Comparison of ENCODE assay signal across 9 cellular contexts in genomic region chr6:27138837-27139752, GRCh38.
DNase-seq lines count a peak whose midpoint lies in the region; ATAC-seq, FAIRE-seq and TF ChIP-seq lines count a peak whose summit lies in the region.
"Had no signal": no experiment of that assay in that cellular context is flagged by ENCODE, and none has a peak within 500 bp of the region (broad histone marks: within the 10 kb centered on the region; RNA-seq: fewer than 3 reads in every experiment).

No MANE protein-coding gene starts in this region.

- TF ChIP-seq CTCF in fibroblast of pulmonary artery (IDR thresholded peaks at IDR 0.05; ENCODE audit: low read length, missing control alignments) (no peak), neural progenitor cell (IDR thresholded peaks at IDR 0.05) (no peak)

- DNase-seq in GM12892 (ENCODE audit: insufficient read length): no peak
- peak; percentile 94 for DNase-seq in NCI-H2227 (lab: John Stamatoyannopoulos, UW; ENCODE audit: unreplicated experiment)
- DNase-seq in activated T-cell treated with anti-CD3 and anti-CD28 coated beads, Interleukin-2, amount 50 U/mL, for 1 hour: peak; percentile 75
- DNase-seq in fibroblast of pulmonary artery (ENCODE audit: low read depth): peak; percentile 53
- DNase-seq in neural progenitor cell (ENCODE audit: low spot score): peak; percentile 84
- no peak for DNase-seq in urothelium cell line (ENCODE audit: low spot score)

- no peaks in the 10 kb centered on the region for H3K9me3 ChIP-seq in neural progenitor cell (ENCODE audit: low read depth)

- peaks cover 12% of the 10 kb centered on the region for H4K20me1 ChIP-seq in neural progenitor cell (ENCODE audit: low read depth)

- peaks cover 4% of the 10 kb centered on the region for H3K27me3 Mint-ChIP-seq in neural progenitor cell (ENCODE audit: insufficient read depth, low read depth)

- 6% methylated on average over 36 of the region's 36 CpGs for WGBS in urinary bladder

- H3K4me1 ChIP-seq in neural progenitor cell (peaks cover 40% of the 10 kb centered on the region), urinary bladder (ENCODE audit: insufficient read depth) (no peaks in the 10 kb centered on the region)

- H3K27ac ChIP-seq in neural progenitor cell (peak overlapping the region; percentile 63), urinary bladder (ENCODE audit: low read depth) (peak overlapping the region; percentile 62)

- H3K27ac Mint-ChIP-seq in neural progenitor cell: peak overlapping the region; percentile 99

- H3K4me3 ChIP-seq in fibroblast of pulmonary artery (replicated peaks; ENCODE audit: low read depth, low read length): peak overlapping the region; percentile 66
- peak overlapping the region; percentile 62 for H3K4me3 ChIP-seq in neural progenitor cell
- H3K4me3 ChIP-seq in urinary bladder (ENCODE audit: low read depth, low read length): peak overlapping the region; percentile 35

- ATAC-seq in HG02623 (IDR thresholded peaks at IDR 0.05; ENCODE audit: unreplicated experiment): peak; percentile 62

- H3K79me2 ChIP-seq in neural progenitor cell (ENCODE audit: low read depth): peaks cover 26% of the 10 kb centered on the region

- peak overlapping the region; percentile 81 for H3K4me2 ChIP-seq in neural progenitor cell

- H3K27me3 ChIP-seq in neural progenitor cell: no peaks in the 10 kb centered on the region

- H3K36me3 ChIP-seq in neural progenitor cell (no peaks in the 10 kb centered on the region), urinary bladder (ENCODE audit: insufficient read depth) (no peaks in the 10 kb centered on the region)

- peaks cover 60% of the 10 kb centered on the region for H3F3A ChIP-seq in neural progenitor cell (ENCODE audit: low read depth)

- H3K9me3 Mint-ChIP-seq in neural progenitor cell: no peaks in the 10 kb centered on the region

- H3K36me3 Mint-ChIP-seq in neural progenitor cell: peaks cover 3% of the 10 kb centered on the region

- TF ChIP-seq POLR2A in GM12892 (IDR thresholded peaks at IDR 0.05; ENCODE audit: low read depth, low read length): peak; percentile 96

- H3K4me3 Mint-ChIP-seq in neural progenitor cell: peak overlapping the region; percentile 98

- FAIRE-seq in GM12892 (lab: Jason Lieb, UNC) (peak; percentile 96), urothelium cell line (lab: Jason Lieb, UNC) (no peak)
- FAIRE-seq: endometrium had no signal

- H2AFZ ChIP-seq in neural progenitor cell (replicated peaks): no peak overlapping the region

- H3K9ac ChIP-seq in neural progenitor cell: peak overlapping the region; percentile 16

- H3K4me1 Mint-ChIP-seq in neural progenitor cell: peaks cover 53% of the 10 kb centered on the region

Comparison
In these comparisons a context has a peak if more than half of its experiments do, and no peak if none do; other contexts are left out.
1. DNase-seq: peak in NCI-H2227 (single experiment), activated T-cell treated with anti-CD3 and anti-CD28 coated beads, Interleukin-2, amount 50 U/mL, for 1 hour (single experiment), fibroblast of pulmonary artery (single experiment) and neural progenitor cell (single experiment); none in GM12892 (single experiment) and urothelium cell line (single experiment).
2. Peak in every context shown above with its lines, with median percentiles within 50 percentile points of each other: H3K4me3 ChIP-seq.